Comparison of ENCODE assay signal across 13 cellular contexts in genomic region chr17:35234315-35234714, GRCh38. TPM values are rescaled to one million over a fixed set of nuclear protein-coding genes. Genes with fewer than 3 reads are reported as not detected.
DNase-seq lines count a peak whose midpoint lies in the region; ATAC-seq, FAIRE-seq and TF ChIP-seq lines count a peak whose summit lies in the region.
"Not testable (repeated sequence)": the region's sequence is repeated elsewhere in the genome, so short reads cannot be mapped to it uniquely, and the experiment has no call there.
"Had no signal": no experiment of that assay in that cellular context is flagged by ENCODE, and none has a peak within 500 bp of the region (broad histone marks: within the 10 kb centered on the region; RNA-seq: fewer than 3 reads in every experiment).

No MANE protein-coding gene starts in this region.

- WGBS in K562 (ENCODE audit: insufficient coverage, low coverage, missing lambda C conversion rate): 0% methylated on average over 4 of the region's 4 CpGs

- not testable (repeated sequence) for H3K4me3 Mint-ChIP-seq in CD4-positive, alpha-beta T cell; activated CD8-positive, alpha-beta T cell treated with anti-CD3 and anti-CD28 coated beads for 36 hours; activated naive CD4-positive, alpha-beta T cell treated with anti-CD3 and anti-CD28 coated beads, Interleukin-2, amount 10 ng/mL, durations not matched to agents 7 days and 5 days; activated naive CD8-positive, alpha-beta T cell
- H3K4me3 Mint-ChIP-seq in naive thymus-derived CD8-positive, alpha-beta T cell: peak overlapping the region in 1 of 10 donors; percentile 93

- not testable (repeated sequence) for TF ChIP-seq RAD21 in K562 (CRISPR knock-in tag; conservative IDR thresholded peaks at IDR 0.05 in 1 of 2, IDR thresholded peaks at IDR 0.05 in 1 of 2)

- BruUV-seq in K562 (replicated peaks; lab: Mats Ljungman, UMichigan): not testable (repeated sequence)

- H3K79me2 ChIP-seq in K562 (ENCODE audit: control insufficient read depth, insufficient read depth, low read length): not testable (repeated sequence)

- intact Hi-C loops in CD4-positive, alpha-beta T cell (cut with DNase I, micrococcal nuclease); activated CD8-positive, alpha-beta T cell treated with anti-CD3 and anti-CD28 coated beads for 36 hours (cut with micrococcal nuclease); K562 (cut with micrococcal nuclease): not testable (repeated sequence)

- H3K36me3 ChIP-seq in HEK293 (ENCODE audit: control insufficient read depth in 2 of 2, insufficient read depth in 1 of 2, low read length in 2 of 2); K562 (ENCODE audit: control insufficient read depth, insufficient read depth, low read length): not testable (repeated sequence)

- not testable (repeated sequence) for TF ChIP-seq CTCF in CD4-positive, alpha-beta T cell (IDR thresholded peaks at IDR 0.05); HEK293 (tag by site-specific recombination; IDR thresholded peaks at IDR 0.05); activated CD8-positive, alpha-beta T cell treated with anti-CD3 and anti-CD28 coated beads for 36 hours (IDR thresholded peaks at IDR 0.05); K562 (IDR thresholded peaks at IDR 0.05 in 2 of 3, conservative IDR thresholded peaks at IDR 0.05 in 1 of 3; ENCODE audit: insufficient read depth in 2 of 3, low read depth in 1 of 3, low read length in 3 of 3)

- CTCF ChIA-PET in CD4-positive, alpha-beta T cell (lab: Charles Lee): interaction anchor here (1.7 kb wide), 1 partner anchor 42 kb away, joined by 3 read pairs; no protein-coding TSS in a partner anchor
- CTCF ChIA-PET in HEK293 (lab: Yijun Ruan, JAX); activated CD8-positive, alpha-beta T cell treated with anti-CD3 and anti-CD28 coated beads for 36 hours (lab: Charles Lee); K562 (lab: Yijun Ruan, JAX; ENCODE audit: low intra/inter-chr PET ratio): not testable (repeated sequence)
- CTCF ChIA-PET in activated naive CD4-positive, alpha-beta T cell treated with anti-CD3 and anti-CD28 coated beads, Interleukin-2, amount 10 ng/mL, durations not matched to agents 7 days and 5 days (lab: Charles Lee): interaction anchor here (0.6 kb wide), 1 partner anchor 17 kb away, joined by 3 read pairs; no protein-coding TSS in a partner anchor

- H3K9me1 ChIP-seq in K562 (ENCODE audit: control insufficient read depth, insufficient read depth, low read length): not testable (repeated sequence)

- H3K4me1 Mint-ChIP-seq in CD4-positive, alpha-beta T cell (ENCODE audit: low read depth): peaks cover 91% of the 10 kb centered on the region
- peaks cover 85% of the 10 kb centered on the region for H3K4me1 Mint-ChIP-seq in activated CD8-positive, alpha-beta T cell treated with anti-CD3 and anti-CD28 coated beads for 36 hours (ENCODE audit: low read depth)
- H3K4me1 Mint-ChIP-seq in activated naive CD4-positive, alpha-beta T cell treated with anti-CD3 and anti-CD28 coated beads, Interleukin-2, amount 10 ng/mL, durations not matched to agents 7 days and 5 days: peaks cover 65% of the 10 kb centered on the region
- peaks cover 90% of the 10 kb centered on the region for H3K4me1 Mint-ChIP-seq in activated naive CD8-positive, alpha-beta T cell (ENCODE audit: low read depth)
- peaks cover 53 to 96% (median 88%) of the 10 kb centered on the region in 4 donors for H3K4me1 Mint-ChIP-seq in naive thymus-derived CD8-positive, alpha-beta T cell

- FAIRE-seq in K562 (lab: Jason Lieb, UNC): not testable (repeated sequence)

- H3K27ac ChIP-seq in CD4-positive, alpha-beta T cell (ENCODE audit: low read depth, low read length); HEK293 (ENCODE audit: extremely low read depth, low read depth, low read length); K562 (ENCODE audit: extremely low read depth, low read depth, low read length): not testable (repeated sequence)

- not testable (repeated sequence) for H3K27me3 ChIP-seq in CD4-positive, alpha-beta T cell (ENCODE audit: control insufficient read depth, insufficient read depth, low read length); K562 (ENCODE audit: control insufficient read depth in 2 of 2, insufficient read depth in 2 of 2, low read length in 2 of 2)

- H3K27me3 Mint-ChIP-seq in CD4-positive, alpha-beta T cell; activated CD8-positive, alpha-beta T cell treated with anti-CD3 and anti-CD28 coated beads for 36 hours; activated naive CD4-positive, alpha-beta T cell treated with anti-CD3 and anti-CD28 coated beads, Interleukin-2, amount 10 ng/mL, durations not matched to agents 7 days and 5 days; activated naive CD8-positive, alpha-beta T cell; naive thymus-derived CD8-positive, alpha-beta T cell: not testable (repeated sequence)

- H3K27ac Mint-ChIP-seq in CD4-positive, alpha-beta T cell: peak overlapping the region; percentile 100
- peak overlapping the region; percentile 26 for H3K27ac Mint-ChIP-seq in activated CD8-positive, alpha-beta T cell treated with anti-CD3 and anti-CD28 coated beads for 36 hours
- H3K27ac Mint-ChIP-seq in activated naive CD4-positive, alpha-beta T cell treated with anti-CD3 and anti-CD28 coated beads, Interleukin-2, amount 10 ng/mL, durations not matched to agents 7 days and 5 days: peak overlapping the region; percentile 21
- peak overlapping the region; percentile 67 for H3K27ac Mint-ChIP-seq in activated naive CD8-positive, alpha-beta T cell
- H3K27ac Mint-ChIP-seq in naive thymus-derived CD8-positive, alpha-beta T cell: peak overlapping the region in 9 of 10 donors; percentile 97 to 100 (median 99)

- not testable (repeated sequence) for H2AFZ ChIP-seq in K562 (ENCODE audit: low read depth, low read length)

- not testable (repeated sequence) for H3K4me1 ChIP-seq in HEK293 (ENCODE audit: control insufficient read depth, insufficient read depth, low read length); K562 (replicated peaks in 1 of 2; ENCODE audit: control insufficient read depth in 2 of 2, insufficient read depth in 2 of 2, low read length in 2 of 2)

- not testable (repeated sequence) for H3K4me3 ChIP-seq in HEK293 (ENCODE audit: low read depth, low read length); K562

- peaks cover 38% of the 10 kb centered on the region for H3K36me3 Mint-ChIP-seq in CD4-positive, alpha-beta T cell (ENCODE audit: low read depth)
- not testable (repeated sequence) for H3K36me3 Mint-ChIP-seq in activated CD8-positive, alpha-beta T cell treated with anti-CD3 and anti-CD28 coated beads for 36 hours (ENCODE audit: low read depth)
- peaks cover 80% of the 10 kb centered on the region for H3K36me3 Mint-ChIP-seq in activated naive CD4-positive, alpha-beta T cell treated with anti-CD3 and anti-CD28 coated beads, Interleukin-2, amount 10 ng/mL, durations not matched to agents 7 days and 5 days
- peaks cover 11% of the 10 kb centered on the region for H3K36me3 Mint-ChIP-seq in activated naive CD8-positive, alpha-beta T cell
- H3K36me3 Mint-ChIP-seq in naive thymus-derived CD8-positive, alpha-beta T cell: peaks cover 6 to 22% (median 11%) of the 10 kb centered on the region in 3 donors

- not testable (repeated sequence) for H4K20me1 ChIP-seq in K562 (replicated peaks; ENCODE audit: control insufficient read depth, insufficient read depth, low read length)

- H3K9me3 Mint-ChIP-seq in CD4-positive, alpha-beta T cell; activated CD8-positive, alpha-beta T cell treated with anti-CD3 and anti-CD28 coated beads for 36 hours; activated naive CD8-positive, alpha-beta T cell (ENCODE audit: low read depth); naive thymus-derived CD8-positive, alpha-beta T cell: not testable (repeated sequence)
- peaks cover 46% of the 10 kb centered on the region for H3K9me3 Mint-ChIP-seq in activated naive CD4-positive, alpha-beta T cell treated with anti-CD3 and anti-CD28 coated beads, Interleukin-2, amount 10 ng/mL, durations not matched to agents 7 days and 5 days

- not testable (repeated sequence) for ATAC-seq in CD4-positive, alpha-beta T cell (ENCODE audit: poor library complexity); activated CD8-positive, alpha-beta T cell treated with anti-CD3 and anti-CD28 coated beads for 36 hours; K562; naive thymus-derived CD8-positive, alpha-beta T cell

- not testable (repeated sequence) for TF ChIP-seq POLR2A in K562 (conservative IDR thresholded peaks at IDR 0.05)

- H3K4me2 ChIP-seq in K562 (ENCODE audit: insufficient read depth, low read length): not testable (repeated sequence)

- POLR2A ChIA-PET in CD4-positive, alpha-beta T cell (lab: Charles Lee): interaction anchor here (0.8 to 10.9 kb wide), 5 partner anchors 11 to 46 kb away, joined by 4 to 440 read pairs (median 6); no protein-coding TSS in a partner anchor
- POLR2A ChIA-PET in HEK293 (lab: Yijun Ruan, JAX): interaction anchor here (1.2 kb wide), 1 partner anchor 139 kb away, joined by 3 read pairs; the partner anchor contains the start of gene SLFN11
- POLR2A ChIA-PET in activated CD8-positive, alpha-beta T cell treated with anti-CD3 and anti-CD28 coated beads for 36 hours (lab: Charles Lee): interaction anchor here (1.2 to 1.9 kb wide), 3 partner anchors 13 to 19 kb away, joined by 3 to 7 read pairs (median 4); no protein-coding TSS in a partner anchor
- POLR2A ChIA-PET in K562 (lab: Yijun Ruan, JAX): not testable (repeated sequence)
- POLR2A ChIA-PET in naive thymus-derived CD8-positive, alpha-beta T cell (lab: Charles Lee): interaction anchor here (2.0 to 13.7 kb wide), 3 partner anchors 11 to 344 kb away, joined by 5 to 255 read pairs (median 10); partner anchors contain the start of gene PEX12

- not testable (repeated sequence) for H3K9ac ChIP-seq in K562 (ENCODE audit: insufficient read depth in 1 of 2, low read depth in 2 of 2, low read length in 2 of 2)

- in situ Hi-C loops in K562 (cut with MboI): not testable (repeated sequence)

- not testable (repeated sequence) for H3K9me3 ChIP-seq in CD4-positive, alpha-beta T cell (ENCODE audit: control insufficient read depth, low read length); HEK293 (ENCODE audit: control insufficient read depth, insufficient read depth, low read depth, low read length); K562 (replicated peaks; ENCODE audit: control insufficient read depth, insufficient read depth, low read depth, low read length)

- TF ChIP-seq EP300 in K562 (IDR thresholded peaks at IDR 0.05; ENCODE audit: low read length): not testable (repeated sequence)

- not testable (repeated sequence) for DNase-seq in CD4-positive, alpha-beta T cell; activated CD8-positive, alpha-beta T cell treated with anti-CD3 and anti-CD28 coated beads for 36 hours; activated naive CD4-positive, alpha-beta T cell treated with anti-CD3 and anti-CD28 coated beads, Interleukin-2, amount 10 ng/mL, durations not matched to agents 7 days and 5 days; K562 (ENCODE audit: extremely low read depth in 1 of 4, low spot score in 3 of 4); naive thymus-derived CD8-positive, alpha-beta T cell

RNA-seq across cellular contexts. Expression of gene SLFN5, which starts 8.6 kb away (rescaled TPM):
- total RNA-seq in CD4-positive, alpha-beta T cell: 10 to 100 TPM; 28.5 to 32.7 TPM
- 10 to 100 TPM; 29.1 to 32.7 TPM for total RNA-seq in activated CD8-positive, alpha-beta T cell treated with anti-CD3 and anti-CD28 coated beads for 36 hours
- total RNA-seq in K562 (2011; cell fraction: chromatin; rRNA removed; ENCODE audit: low replicate concordance): 0.35 TPM in 1 of 2 replicates, not detected in the other
- total RNA-seq in K562 (2011; cell fraction: nucleolus; rRNA removed): not detected in 2 replicates
- total RNA-seq in K562 (2011; cell fraction: nucleoplasm; rRNA removed): 0.15 TPM in 1 of 2 replicates, not detected in the other
- under 0.01 and 0.08 TPM in 2 replicates for total RNA-seq in K562 (2014; rRNA removed)
- total RNA-seq in K562 (2014; rRNA removed; fragmentation: Illumina TruSeq; extraction: Trizol): 0.06 and 0.07 TPM in 2 replicates
- total RNA-seq in K562 (2015; rRNA removed; fragmentation: Illumina TruSeq; extraction: Trizol): 0.11 TPM in 2 replicates
- total RNA-seq in K562 (2021): 0.18 and 0.20 TPM in 2 replicates
- polyA plus RNA-seq in K562 (2011; rRNA removed): 0.01 TPM in 1 of 2 replicates, not detected in the other
- polyA plus RNA-seq in K562 (2011; cell fraction: cytosol; rRNA removed): not detected in 2 replicates
- not detected in 2 replicates for polyA plus RNA-seq in K562 (2011; cell fraction: nucleus; rRNA removed)
- 0.04 and 0.91 TPM in 2 replicates for polyA plus RNA-seq in K562 (2012)
- 0.01 and 0.11 TPM in 2 replicates for polyA plus RNA-seq in K562 (2014; fragmentation: Illumina TruSeq; extraction: Trizol)
- under 1 TPM in 1 of 2 experiments, not detected in 1; 0.10 TPM for polyA plus RNA-seq in K562 (2014; fragmentation: Nextera tagmentation; extraction: Ambion mirVana)
- polyA plus RNA-seq in K562 (2014; rRNA removed): 0.01 TPM in 2 replicates
- polyA minus RNA-seq in K562 (2011; rRNA and poly(A)+ RNA removed): 0.07 TPM in 1 of 2 replicates, not detected in the other
- polyA minus RNA-seq in K562 (2011; cell fraction: cytosol; rRNA and poly(A)+ RNA removed): not detected in 2 replicates
- polyA minus RNA-seq in K562 (2011; cell fraction: nucleus; rRNA and poly(A)+ RNA removed): 0.13 TPM in 1 of 2 replicates, not detected in the other
- 100 to 1,000 TPM; 224 to 227 TPM for total RNA-seq in naive thymus-derived CD8-positive, alpha-beta T cell
- 100 to 1,000 TPM in 1 of 3 donors, 10 to 100 TPM in 2; 73.8 to 161 (median 87.4) TPM for polyA plus RNA-seq in naive thymus-derived CD8-positive, alpha-beta T cell

RNA-seq across cellular contexts. Expression of gene SLC35G3, which starts 40.1 kb away (rescaled TPM):
- not detected for total RNA-seq in CD4-positive, alpha-beta T cell
- total RNA-seq in activated CD8-positive, alpha-beta T cell treated with anti-CD3 and anti-CD28 coated beads for 36 hours: not detected
- total RNA-seq in K562 (2011; cell fraction: chromatin; rRNA removed; ENCODE audit: low replicate concordance): not detected in 2 replicates
- not detected in 2 replicates for total RNA-seq in K562 (2011; cell fraction: nucleolus; rRNA removed)
- not detected in 2 replicates for total RNA-seq in K562 (2011; cell fraction: nucleoplasm; rRNA removed)
- not detected in 2 replicates for total RNA-seq in K562 (2014; rRNA removed)
- total RNA-seq in K562 (2014; rRNA removed; fragmentation: Illumina TruSeq; extraction: Trizol): not detected in 2 replicates
- total RNA-seq in K562 (2015; rRNA removed; fragmentation: Illumina TruSeq; extraction: Trizol): not detected in 2 replicates
- not detected in 2 replicates for total RNA-seq in K562 (2021)
- not detected in 2 replicates for polyA plus RNA-seq in K562 (2011; rRNA removed)
- not detected in 2 replicates for polyA plus RNA-seq in K562 (2011; cell fraction: cytosol; rRNA removed)
- not detected in 2 replicates for polyA plus RNA-seq in K562 (2011; cell fraction: nucleus; rRNA removed)
- polyA plus RNA-seq in K562 (2012): not detected in 2 replicates
- not detected in 2 replicates for polyA plus RNA-seq in K562 (2014; fragmentation: Illumina TruSeq; extraction: Trizol)
- polyA plus RNA-seq in K562 (2014; fragmentation: Nextera tagmentation; extraction: Ambion mirVana): not detected
- polyA plus RNA-seq in K562 (2014; rRNA removed): not detected in 2 replicates
- polyA minus RNA-seq in K562 (2011; rRNA and poly(A)+ RNA removed): not detected in 2 replicates
- not detected in 2 replicates for polyA minus RNA-seq in K562 (2011; cell fraction: cytosol; rRNA and poly(A)+ RNA removed)
- not detected in 2 replicates for polyA minus RNA-seq in K562 (2011; cell fraction: nucleus; rRNA and poly(A)+ RNA removed)
- under 1 TPM in 1 of 2 experiments, not detected in 1; 0.33 TPM for total RNA-seq in naive thymus-derived CD8-positive, alpha-beta T cell
- under 1 TPM; 0.15 to 0.47 (median 0.18) TPM for polyA plus RNA-seq in naive thymus-derived CD8-positive, alpha-beta T cell
- total RNA-seq: A673; Caco-2; Calu3; CD4-positive, alpha-beta memory T cell had no signal
- polyA plus RNA-seq: AG04450, CD14-positive monocyte had no signal

Comparison
In these comparisons a context has a peak if more than half of its experiments do, and no peak if none do; other contexts are left out.
1. H3K27ac Mint-ChIP-seq: peak in every context shown above with its lines; median percentile 100 in CD4-positive, alpha-beta T cell; 99 in naive thymus-derived CD8-positive, alpha-beta T cell; 67 in activated naive CD8-positive, alpha-beta T cell; 26 in activated CD8-positive, alpha-beta T cell treated with anti-CD3 and anti-CD28 coated beads for 36 hours; 21 in activated naive CD4-positive, alpha-beta T cell treated with anti-CD3 and anti-CD28 coated beads, Interleukin-2, amount 10 ng/mL, durations not matched to agents 7 days and 5 days.
2. RNA of gene SLFN5, which starts 8.6 kb away (total RNA-seq): 224 to 227 TPM in naive thymus-derived CD8-positive, alpha-beta T cell, 28.5 to 32.7 TPM in CD4-positive, alpha-beta T cell and 29.1 to 32.7 TPM in activated CD8-positive, alpha-beta T cell treated with anti-CD3 and anti-CD28 coated beads for 36 hours; under 0.01 to 0.35 TPM in K562; every median in the first group is over 10 times any median in the second.